ENCODE assay signal across 1 cellular context in the genomic region with DNA sequence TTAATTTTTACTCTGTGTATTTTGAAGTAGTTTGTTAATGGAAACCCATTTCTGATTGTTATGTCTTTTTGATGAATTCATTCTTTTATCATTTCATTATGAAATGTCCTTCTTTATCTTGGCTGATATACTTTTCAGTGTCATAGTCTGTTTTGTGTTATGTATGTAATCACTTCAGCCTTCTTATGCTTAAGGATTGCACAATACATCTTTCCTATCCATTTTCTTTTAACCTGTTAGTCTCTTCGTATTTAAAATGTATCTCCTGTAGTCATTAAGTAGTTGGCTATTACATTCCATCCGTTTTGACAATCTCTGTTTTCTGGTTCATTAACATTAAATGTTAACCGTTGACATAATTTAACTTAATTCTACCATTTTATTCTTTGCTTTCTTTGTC.
TF ChIP-seq lines count a peak whose summit lies in the region.

No MANE protein-coding gene starts in this region.

TF ChIP-seq in K562, 482 proteins besides CTCF, POLR2A, EP300 and RAD21 (continued from another document):
- no peak for TF ChIP-seq SP2 (IDR thresholded peaks at IDR 0.05; ENCODE audit: extremely low read depth, low read depth, low read length, poor library complexity, severe bottlenecking)
- TF ChIP-seq, protein P1, sequence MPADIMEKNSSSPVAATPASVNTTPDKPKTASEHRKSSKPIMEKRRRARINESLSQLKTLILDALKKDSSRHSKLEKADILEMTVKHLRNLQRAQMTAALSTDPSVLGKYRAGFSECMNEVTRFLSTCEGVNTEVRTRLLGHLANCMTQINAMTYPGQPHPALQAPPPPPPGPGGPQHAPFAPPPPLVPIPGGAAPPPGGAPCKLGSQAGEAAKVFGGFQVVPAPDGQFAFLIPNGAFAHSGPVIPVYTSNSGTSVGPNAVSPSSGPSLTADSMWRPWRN (IDR thresholded peaks at IDR 0.05; ENCODE audit: low read depth): no peak
- TF ChIP-seq SMAD1 (IDR thresholded peaks at IDR 0.05; ENCODE audit: low read depth, low read length, partially characterized antibody): no peak
- peak; percentile 77 for TF ChIP-seq CEBPB (tag; IDR thresholded peaks at IDR 0.05)
- TF ChIP-seq USF1 (CRISPR knock-in tag; IDR thresholded peaks at IDR 0.05): no peak
